Comparison of ENCODE assay signal across 20 cellular contexts in the genomic region with DNA sequence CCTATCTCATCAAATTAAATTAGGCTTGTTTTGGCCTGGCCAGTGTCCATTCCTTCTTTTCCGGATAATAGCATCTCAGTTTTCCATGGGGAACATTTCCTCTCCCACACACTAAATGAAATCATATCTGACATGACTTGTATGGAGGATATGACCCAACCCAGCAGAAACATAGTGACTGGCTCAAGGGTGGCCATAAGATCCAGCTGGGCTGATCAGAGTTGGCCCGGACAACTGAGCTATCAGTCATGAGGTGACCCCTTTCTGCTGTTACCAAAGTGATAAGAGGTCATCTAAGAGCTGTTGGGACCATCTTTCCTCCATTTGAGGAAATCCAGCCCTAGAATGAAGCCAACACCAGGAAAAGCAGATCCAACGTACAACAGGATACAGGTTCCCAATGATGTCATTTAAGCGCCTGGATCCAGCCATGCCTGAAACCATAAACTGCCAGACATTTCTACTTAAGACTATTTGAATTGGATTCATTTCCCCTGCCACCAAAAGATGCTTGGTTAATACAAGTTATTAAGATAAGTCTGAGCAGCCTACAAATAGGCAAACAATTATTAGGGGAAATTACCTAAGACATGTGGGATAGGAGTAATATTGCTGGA. TPM values are rescaled to one million over a fixed set of nuclear protein-coding genes. Genes with fewer than 3 reads are reported as not detected.
DNase-seq lines count a peak whose midpoint lies in the region; ATAC-seq and TF ChIP-seq lines count a peak whose summit lies in the region.
"Had no signal": no experiment of that assay in that cellular context is flagged by ENCODE, and none has a peak within 500 bp of the region (broad histone marks: within the 10 kb centered on the region; RNA-seq: fewer than 3 reads in every experiment).

No MANE protein-coding gene starts in this region.

- H3K27ac ChIP-seq in dorsolateral prefrontal cortex (peak overlapping the region in 32 of 59 donors; percentile 1 to 81 (median 58)), lower lobe of right lung (peak overlapping the region; percentile 32), urinary bladder (ENCODE audit: low read depth) (peak overlapping the region; percentile 32)
- H3K27ac ChIP-seq: HL-60 had no signal

- TF ChIP-seq CTCF in dorsolateral prefrontal cortex (IDR thresholded peaks at IDR 0.05 in 54 of 56, conservative IDR thresholded peaks at IDR 0.05 in 2 of 56; ENCODE audit: low read depth in 1 of 56, partially characterized antibody in 56 of 56) (no peak), lower lobe of right lung (IDR thresholded peaks at IDR 0.05) (no peak), omental fat pad (IDR thresholded peaks at IDR 0.05) (no peak)

- ATAC-seq in lower lobe of right lung (no peak), HG03139 (IDR thresholded peaks at IDR 0.05; ENCODE audit: unreplicated experiment) (no peak), omental fat pad (ENCODE audit: low FRiP score) (no peak)

- no peak overlapping the region for H3K4me3 ChIP-seq in dorsolateral prefrontal cortex
- H3K4me3 ChIP-seq in lower lobe of right lung, result no peak overlapping the region
- no peak overlapping the region for H3K4me3 ChIP-seq in urinary bladder (ENCODE audit: low read depth, low read length)
- H3K4me3 ChIP-seq: body of pancreas, MG63, tibial nerve had no signal

- H3K36me3 ChIP-seq in lower lobe of right lung, result no peaks in the 10 kb centered on the region
- no peaks in the 10 kb centered on the region for H3K36me3 ChIP-seq in urinary bladder (ENCODE audit: insufficient read depth)
- H3K36me3 ChIP-seq: MG63, tibial nerve had no signal

- intact Hi-C loops in dorsolateral prefrontal cortex (cut with DNase I) (no loop called here), lower lobe of right lung (cut with DNase I) (no loop called here)

- DNase-seq in DMS53 (lab: John Stamatoyannopoulos, UW) (peak; percentile 62), DMS53 treated with DMSO at 0.1 percent for 48 hours (lab: John Stamatoyannopoulos, UW; ENCODE audit: unreplicated experiment) (no peak), dorsolateral prefrontal cortex (no peak), lower lobe of right lung (no peak), NCI-H128 (lab: John Stamatoyannopoulos, UW; ENCODE audit: unreplicated experiment) (no peak), omental fat pad (ENCODE audit: low spot score) (no peak)
- DNase-seq: 8988T; activated CD4-positive, alpha-beta T cell treated with anti-CD3 and anti-CD28 coated beads for 1 hour; activated T-cell treated with anti-CD3 and anti-CD28 coated beads, Interleukin-2, amount 50 U/mL, for 24 hours; cortex of kidney; kidney glomerular epithelial cell; midbrain; NCI-H524 treated with DMSO at 0.1 percent for 48 hours; nephron progenitor cell had no signal

- H3K9me3 ChIP-seq in lower lobe of right lung, result no peaks in the 10 kb centered on the region
- H3K9me3 ChIP-seq: body of pancreas, MG63 had no signal

- H3K27me3 ChIP-seq in dorsolateral prefrontal cortex (no peaks in the 10 kb centered on the region), lower lobe of right lung (ENCODE audit: low read depth) (no peaks in the 10 kb centered on the region)
- H3K27me3 ChIP-seq: body of pancreas, MG63, tibial nerve had no signal

- peaks cover 21% of the 10 kb centered on the region for H3K4me1 ChIP-seq in lower lobe of right lung
- H3K4me1 ChIP-seq in urinary bladder (ENCODE audit: insufficient read depth), result peaks cover 1% of the 10 kb centered on the region

- WGBS in urinary bladder, result 80% methylated on average over 4 of the region's 4 CpGs

RNA-seq across cellular contexts. Expression of a gene that starts 20.7 kb away (rescaled TPM):
- total RNA-seq in dorsolateral prefrontal cortex (100 to 1,000 TPM; 202 to 379 (median 273) TPM), lower lobe of right lung (318 TPM), urinary bladder (46.8 TPM), omental fat pad (10 to 100 TPM; 53.4 to 85.3 (median 71.9) TPM)
- polyA plus RNA-seq in urinary bladder, result 105 TPM
